20 cellular contexts compared by ENCODE assay signal in genomic region chr1:113998361-113998760, GRCh38. TPM values are rescaled to one million over a fixed set of nuclear protein-coding genes. Genes with fewer than 3 reads are reported as not detected.
DNase-seq lines count a peak whose midpoint lies in the region; ATAC-seq, FAIRE-seq and TF ChIP-seq lines count a peak whose summit lies in the region.
"Had no signal": no experiment of that assay in that cellular context is flagged by ENCODE, and none has a peak within 500 bp of the region (broad histone marks: within the 10 kb centered on the region; RNA-seq: fewer than 3 reads in every experiment).

No MANE protein-coding gene starts in this region.

- no peak for TF ChIP-seq EP300 in H1 (IDR thresholded peaks at IDR 0.05; ENCODE audit: borderline replicate concordance in 1 of 2, low read depth in 2 of 2, low read length in 2 of 2)

- H3K4me1 ChIP-seq in H1 (replicated peaks in 1 of 4; ENCODE audit: control insufficient read depth in 3 of 4, insufficient read depth in 4 of 4, low read length in 3 of 4): peaks cover 3 to 16% (median 12%) of the 10 kb centered on the region in 4 experiments
- H3K4me1 ChIP-seq: testis had no signal

- H3K23ac ChIP-seq in H1 (ENCODE audit: insufficient read length): no peak overlapping the region

- peaks cover 2% of the 10 kb centered on the region for H3K36me3 Mint-ChIP-seq in T-helper 17 cell (ENCODE audit: low read depth)

- whole genome bisulfite sequencing in H1 (ENCODE audit: extremely low coverage in 1 of 2, insufficient coverage in 1 of 2, insufficient read length in 1 of 2, insufficient replicate concordance in 2 of 2, low coverage in 1 of 2, low lambda C conversion rate in 2 of 2, missing lambda C conversion rate in 1 of 2), 2 experiments: 90% methylated on average over 4 of the region's 4 CpGs; no CpG with 5 or more reads in 1 of the 2 experiments

- TF ChIP-seq RAD21 in H1 (IDR thresholded peaks at IDR 0.05 in 1 of 2, conservative IDR thresholded peaks at IDR 0.05 in 1 of 2; ENCODE audit: low read depth in 2 of 2, low read length in 2 of 2): no peak

- no peak overlapping the region for H3K4me3 Mint-ChIP-seq in T-helper 17 cell
- H3K4me3 Mint-ChIP-seq: activated naive CD8-positive, alpha-beta T cell treated with anti-CD3 and anti-CD28 coated beads for 36 hours; central memory CD8-positive, alpha-beta T cell had no signal

- H3K27ac ChIP-seq in H1 (ENCODE audit: low read depth, low read length): no peak overlapping the region
- H3K27ac ChIP-seq: psoas muscle, testis had no signal

- H3K4me3 ChIP-seq in H1 (ENCODE audit: extremely low read depth in 1 of 4, insufficient read depth in 2 of 4, low read depth in 3 of 4, low read length in 4 of 4): no peak overlapping the region
- H3K4me3 ChIP-seq: GM12878, psoas muscle, testis had no signal

- no peak overlapping the region for H2AK5ac ChIP-seq in H1 (ENCODE audit: low read depth, low read length)

- H2BK120ac ChIP-seq in H1 (replicated peaks; ENCODE audit: low read depth, low read length): no peak overlapping the region

- H2BK5ac ChIP-seq in H1 (ENCODE audit: low read depth, low read length): no peak overlapping the region

- no peaks in the 10 kb centered on the region; a peak in 1 of 7 replicates for H3K27me3 ChIP-seq in H1 (replicated peaks in 1 of 4; ENCODE audit: control insufficient read depth in 3 of 4, extremely low read depth in 1 of 4, insufficient read depth in 3 of 4, low read length in 3 of 4)
- H3K27me3 ChIP-seq: testis had no signal

- no peaks in the 10 kb centered on the region for H3K79me2 ChIP-seq in H1 (ENCODE audit: control insufficient read depth in 1 of 2, insufficient read depth in 2 of 2, low read length in 2 of 2)

- peaks cover 21% of the 10 kb centered on the region for H3K27me3 Mint-ChIP-seq in T-helper 17 cell
- H3K27me3 Mint-ChIP-seq: activated naive CD8-positive, alpha-beta T cell treated with anti-CD3 and anti-CD28 coated beads for 36 hours had no signal

- FAIRE-seq in H1 (lab: Jason Lieb, UNC): no peak
- FAIRE-seq: endometrium, GM12878 had no signal

- H4K20me1 ChIP-seq in H1 (replicated peaks in 1 of 2; ENCODE audit: control insufficient read depth in 1 of 2, insufficient read depth in 2 of 2, low read length in 2 of 2): no peaks in the 10 kb centered on the region

- TF ChIP-seq CTCF in H1 (IDR thresholded peaks at IDR 0.05; ENCODE audit: control extremely low read depth in 1 of 3, insufficient read depth in 1 of 3, low read depth in 1 of 3, low read length in 3 of 3): no peak

- H2BK20ac ChIP-seq in H1 (ENCODE audit: low read length): 0 out of 2 replicates have a peak overlapping the region, but pooled peaks have one; percentile 61

- no peak overlapping the region for H3K27ac Mint-ChIP-seq in T-helper 17 cell
- H3K27ac Mint-ChIP-seq: activated naive CD8-positive, alpha-beta T cell treated with anti-CD3 and anti-CD28 coated beads for 36 hours had no signal

- no peaks in the 10 kb centered on the region for H3K79me1 ChIP-seq in H1 (ENCODE audit: low read depth, low read length)

- H3K4me2 ChIP-seq in H1 (ENCODE audit: insufficient read depth in 1 of 2, low read depth in 2 of 2, low read length in 2 of 2): no peak overlapping the region

- no peaks in the 10 kb centered on the region for H3K23me2 ChIP-seq in H1 (ENCODE audit: low read depth, low read length)

- 0 out of 2 replicates have a peak overlapping the region, but pooled peaks have one; percentile 63 for H2BK12ac ChIP-seq in H1 (ENCODE audit: low read depth, low read length)

- no peak overlapping the region; the same call in 1 of the 2 replicates for H2BK15ac ChIP-seq in H1 (ENCODE audit: low read length)

- POLR2A ChIA-PET in H1 (lab: Charles Lee; ENCODE audit: partially characterized antibody): interaction anchor here (1.1 to 1.4 kb wide), 2 partner anchors 13 to 39 kb away, joined by 3 read pairs; no protein-coding TSS in a partner anchor

- H3K4ac ChIP-seq in H1 (replicated peaks; ENCODE audit: insufficient read length, low read depth, low read length): no peak overlapping the region

- H4K5ac ChIP-seq in H1 (ENCODE audit: insufficient read length, low read depth, low read length): no peak overlapping the region

- no peak overlapping the region for H3K18ac ChIP-seq in H1 (ENCODE audit: extremely low read depth, low read length)

- DNase-seq in NOMO-1 treated with DMSO at 0.1 percent for 48 hours (lab: John Stamatoyannopoulos, UW; ENCODE audit: unreplicated experiment) (peak; percentile 39), NOMO-1 treated with dmso at 0.1 percent for 144 hours (lab: John Stamatoyannopoulos, UW; ENCODE audit: unreplicated experiment) (no peak), NCI-H69 (lab: John Stamatoyannopoulos, UW) (peak; percentile 37), H1 (ENCODE audit: low read depth in 1 of 2, low spot score in 2 of 2) (no peak), T-helper 17 cell (no peak), superior temporal gyrus (ENCODE audit: extremely low spot score) (no peak)
- DNase-seq in stimulated activated CD4-positive, alpha-beta T cell treated with anti-CD3 and anti-CD28 coated beads, Interleukin-15, amount 100 ng/mL, for 24 hours: no peak
- DNase-seq: activated CD4-positive, alpha-beta T cell treated with anti-CD3 and anti-CD28 coated beads for 1 hour; activated naive CD8-positive, alpha-beta T cell treated with anti-CD3 and anti-CD28 coated beads for 36 hours; activated T-cell treated with anti-CD3 and anti-CD28 coated beads for 4 hours; DMS153; kidney glomerular epithelial cell; NCI-H1930; psoas muscle; SW 1271; testis had no signal

- no peak for TF ChIP-seq POLR2A in H1 (IDR thresholded peaks at IDR 0.05; ENCODE audit: control extremely low read depth in 1 of 2, low read depth in 2 of 2, low read length in 2 of 2)

- no peak overlapping the region for H4K91ac ChIP-seq in H1 (replicated peaks; ENCODE audit: insufficient read length, low read length)

- no peak overlapping the region for H3K14ac ChIP-seq in H1 (ENCODE audit: insufficient read length)

- H3K4me1 Mint-ChIP-seq in T-helper 17 cell: peaks cover 6% of the 10 kb centered on the region
- H3K4me1 Mint-ChIP-seq: activated naive CD8-positive, alpha-beta T cell treated with anti-CD3 and anti-CD28 coated beads for 36 hours had no signal

- H3K36me3 ChIP-seq in H1 (ENCODE audit: control insufficient read depth in 2 of 4, insufficient read depth in 4 of 4, low read length in 3 of 4): no peaks in the 10 kb centered on the region

- H3K9ac ChIP-seq in H1 (replicated peaks in 1 of 4; ENCODE audit: extremely low read depth in 1 of 4, low read depth in 3 of 4, low read length in 3 of 4): peak overlapping the region in 1 of 4 experiments; percentile 10; a peak in 1 of 7 replicates

- H4K8ac ChIP-seq in H1 (ENCODE audit: extremely low read depth, insufficient read depth, low read length): no peak overlapping the region

- CTCF ChIA-PET in H1 (lab: Charles Lee; ENCODE audit: partially characterized antibody): interaction anchor here (1.0 to 1.5 kb wide), 5 partner anchors 13 to 284 kb away, joined by 3 to 6 read pairs (median 4); partner anchors contain the start of gene OLFML3

- H3K9me3 ChIP-seq in H1 (ENCODE audit: insufficient read depth in 2 of 2, low read depth in 1 of 2, low read length in 1 of 2) (no peaks in the 10 kb centered on the region; a peak in 3 of 4 replicates), T-helper 17 cell (ENCODE audit: control insufficient read depth, low read length, poor library complexity, severe bottlenecking) (no peaks in the 10 kb centered on the region)
- H3K9me3 ChIP-seq: testis had no signal

- H2AFZ ChIP-seq in H1 (ENCODE audit: low read length): no peak overlapping the region

- H3K56ac ChIP-seq in H1 (replicated peaks; ENCODE audit: insufficient read length, low read depth, low read length): no peak overlapping the region

- ATAC-seq in T-helper 17 cell (no peak), HG02763 (IDR thresholded peaks at IDR 0.05; ENCODE audit: unreplicated experiment) (no peak)
- ATAC-seq: GM12878 had no signal

TF ChIP-seq in H1, 55 proteins besides CTCF, POLR2A, EP300 and RAD21:
- TF ChIP-seq JUN (IDR thresholded peaks at IDR 0.05; ENCODE audit: low read depth, low read length): no peak
- TF ChIP-seq MAFK (IDR thresholded peaks at IDR 0.05; ENCODE audit: low read depth, low read length): no peak
- no peak for TF ChIP-seq RXRA (IDR thresholded peaks at IDR 0.05; ENCODE audit: insufficient read depth, low read depth, low read length)
- no peak for TF ChIP-seq HDAC2 (IDR thresholded peaks at IDR 0.05; ENCODE audit: borderline replicate concordance in 1 of 2, low read depth in 2 of 2, low read length in 2 of 2)
- no peak for TF ChIP-seq ATF2 (IDR thresholded peaks at IDR 0.05; ENCODE audit: low read length)
- no peak for TF ChIP-seq SIN3A (conservative IDR thresholded peaks at IDR 0.05 in 1 of 2, IDR thresholded peaks at IDR 0.05 in 1 of 2; ENCODE audit: low read depth in 1 of 2, low read length in 2 of 2)

RNA-seq across cellular contexts. Expression of gene OLFML3, which starts 19.1 kb away (rescaled TPM):
- total RNA-seq in H1 (2021; fragmentation: NEBNext Ultra II Directional; extraction: Animal tissue kit (Norgen Biotek cat#: 25700)): 55.3 and 56.0 TPM in 2 replicates
- polyA plus RNA-seq in H1 (2011; rRNA removed): 72.1 and 72.3 TPM in 2 replicates
- polyA plus RNA-seq in H1 (2011; cell fraction: cytosol; rRNA removed): 59.2 TPM
- 50.6 TPM for polyA plus RNA-seq in H1 (2011; cell fraction: nucleus; rRNA removed)
- polyA plus RNA-seq in H1 (2012, experiment 1 of 2): 79.9 to 91.4 TPM (median 85.9 TPM) in 4 replicates
- 108 TPM for polyA plus RNA-seq in H1 (2012, experiment 2 of 2)
- 129 TPM for polyA plus RNA-seq in H1 (2013, experiment 1 of 2)
- polyA plus RNA-seq in H1 (2013, experiment 2 of 2): 127 TPM
- polyA minus RNA-seq in H1 (2011; rRNA and poly(A)+ RNA removed): 44.8 and 47.2 TPM in 2 replicates
- polyA minus RNA-seq in H1 (2011; cell fraction: cytosol; rRNA and poly(A)+ RNA removed): 24.4 TPM
- 13.5 TPM for polyA minus RNA-seq in H1 (2011; cell fraction: nucleus; rRNA and poly(A)+ RNA removed)
- total RNA-seq in T-helper 17 cell: 1 to 10 TPM; 1.0 to 1.2 TPM
- total RNA-seq: GM12878 had no signal

Comparison
In these comparisons a context has a peak if more than half of its experiments do, and no peak if none do; other contexts are left out.
1. DNase-seq: peak in NOMO-1 treated with DMSO at 0.1 percent for 48 hours (single experiment) and NCI-H69 (single experiment); none in NOMO-1 treated with dmso at 0.1 percent for 144 hours (single experiment), H1 (0 of 2), stimulated activated CD4-positive, alpha-beta T cell treated with anti-CD3 and anti-CD28 coated beads, Interleukin-15, amount 100 ng/mL, for 24 hours (single experiment), T-helper 17 cell (0 of 3) and superior temporal gyrus (single experiment).
2. RNA of gene OLFML3, which starts 19.1 kb away (total RNA-seq): 55.3 to 56.0 TPM in H1; 1.0 to 1.2 TPM in T-helper 17 cell; every median in the first group is over 10 times any median in the second.